In the genomic region with DNA sequence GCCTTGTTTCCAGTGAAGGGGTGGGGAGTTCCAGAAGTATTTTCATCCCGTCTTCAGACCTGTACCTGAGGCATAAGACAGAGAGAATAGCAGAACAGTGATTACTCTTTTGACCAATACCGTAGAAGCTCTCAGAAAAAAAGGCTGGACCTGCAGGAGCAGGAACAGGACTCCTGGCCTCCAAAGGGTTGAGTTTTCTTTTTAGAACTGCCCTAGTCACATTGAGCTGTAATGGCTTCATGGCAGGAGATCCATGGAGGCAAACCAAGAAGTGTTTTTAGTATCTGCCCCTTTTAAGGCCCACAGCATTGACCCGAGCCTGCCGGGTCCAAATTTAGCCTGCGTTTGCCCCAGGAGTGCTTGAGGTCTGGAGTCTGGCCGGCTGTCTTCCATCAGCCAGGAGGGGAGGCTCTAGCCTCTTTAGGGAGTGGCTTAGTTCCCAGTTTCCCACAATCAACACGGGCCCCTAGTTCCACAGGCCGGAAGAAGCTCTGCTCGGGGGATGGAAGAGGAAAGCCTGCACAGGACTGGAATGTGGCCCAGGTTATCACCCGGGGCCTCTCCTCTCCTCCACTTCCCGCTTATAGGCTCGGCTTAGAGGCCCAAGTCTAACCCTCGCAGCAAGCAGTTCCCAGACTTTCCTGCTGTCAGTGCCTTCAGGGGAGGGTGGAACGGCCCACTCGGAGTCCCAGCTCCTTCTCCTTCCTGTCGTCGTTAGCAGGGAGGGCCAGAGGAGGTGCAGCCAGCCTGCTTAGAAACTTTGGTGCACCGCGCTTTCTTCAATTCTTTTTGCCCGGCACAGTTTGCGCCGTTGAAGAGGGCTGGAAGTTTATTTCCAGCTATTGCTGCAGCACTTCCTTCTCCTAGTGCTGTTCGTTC, we compare ENCODE assay signal across 9 cellular contexts.
DNase-seq lines count a peak whose midpoint lies in the region; ATAC-seq and TF ChIP-seq lines count a peak whose summit lies in the region.
"Had no signal": no experiment of that assay in that cellular context is flagged by ENCODE, and none has a peak within 500 bp of the region (broad histone marks: within the 10 kb centered on the region; RNA-seq: fewer than 3 reads in every experiment).

No MANE protein-coding gene starts in this region.

- H3K27me3 Mint-ChIP-seq in naive thymus-derived CD8-positive, alpha-beta T cell = peaks cover 0 to 4% (median 0%) of the 10 kb centered on the region in 5 donors

- H3K36me3 ChIP-seq in Panc1 (ENCODE audit: control insufficient read depth, insufficient read depth, low read length) = no peaks in the 10 kb centered on the region

- peak overlapping the region; percentile 88 for H3K27ac ChIP-seq in AG04450 (ENCODE audit: low read depth, low read length)
- H3K27ac ChIP-seq in Panc1 (ENCODE audit: low read length) = peak overlapping the region; percentile 77

- no TSS peak for BruUV-seq in Panc1 (replicated peaks; lab: Mats Ljungman, UMichigan)

- peak overlapping the region in 9 of 10 donors; percentile 20 to 82 (median 78) for H3K27ac Mint-ChIP-seq in naive thymus-derived CD8-positive, alpha-beta T cell

- H3K4me3 ChIP-seq in AG04450 (ENCODE audit: low read depth, low read length) (peak overlapping the region; percentile 46), Panc1 (ENCODE audit: low read depth in 2 of 2, low read length in 2 of 2) (peak overlapping the region; percentile 40 to 66)

- CTCF ChIA-PET in AG04450 (lab: Charles Lee) (interaction anchor here (0.9 to 2.6 kb wide), 3 partner anchors 22 to 25 kb away, joined by 3 to 9 read pairs (median 5); no protein-coding TSS in a partner anchor), Panc1 (lab: Charles Lee) (no interaction called here)

- H3K4me1 ChIP-seq in Panc1 (ENCODE audit: control insufficient read depth, insufficient read depth, low read length) = peaks cover 5% of the 10 kb centered on the region; the same call in 1 of the 2 replicates

- peak overlapping the region in 8 of 10 donors; percentile 52 to 68 (median 64) for H3K4me3 Mint-ChIP-seq in naive thymus-derived CD8-positive, alpha-beta T cell

- DNase-seq in AG04450 (ENCODE audit: low read depth, low spot score) (no peak), Panc1 (ENCODE audit: low read depth, low spot score) (no peak), fibroblast of peridontal ligament (ENCODE audit: extremely low read depth) (peak; percentile 83), DMS79 treated with DMSO at 0.1 percent for 48 hours (lab: John Stamatoyannopoulos, UW) (no peak), NK-92 (lab: John Stamatoyannopoulos, UW; ENCODE audit: unreplicated experiment) (no peak), NCI-H748 treated with DMSO at 0.1 percent for 48 hours (lab: John Stamatoyannopoulos, UW) (no peak)
- no peak for DNase-seq in naive thymus-derived CD8-positive, alpha-beta T cell
- DNase-seq: activated CD8-positive, alpha-beta memory T cell treated with anti-CD3 and anti-CD28 coated beads, Interleukin-2, amount 50 U/mL, for 48 hours had no signal

- peaks cover 14 to 76% (median 19%) of the 10 kb centered on the region in 4 donors for H3K4me1 Mint-ChIP-seq in naive thymus-derived CD8-positive, alpha-beta T cell

- H3K9me3 Mint-ChIP-seq in naive thymus-derived CD8-positive, alpha-beta T cell = no peaks in the 10 kb centered on the region

- H3K36me3 Mint-ChIP-seq in naive thymus-derived CD8-positive, alpha-beta T cell = no peaks in the 10 kb centered on the region

- H3K27me3 ChIP-seq in AG04450 (ENCODE audit: control insufficient read depth, insufficient read depth, low read length) (no peaks in the 10 kb centered on the region), Panc1 (ENCODE audit: control insufficient read depth, insufficient read depth, low read length) (no peaks in the 10 kb centered on the region)

- H3K9me3 ChIP-seq in AG04450 (ENCODE audit: control insufficient read depth, insufficient read depth, low read length) (no peaks in the 10 kb centered on the region), Panc1 (ENCODE audit: control insufficient read depth, insufficient read depth, low read depth, low read length) (no peaks in the 10 kb centered on the region)

- POLR2A ChIA-PET in AG04450 (lab: Yijun Ruan, JAX) = interaction anchor here (1.2 to 1.6 kb wide), 2 partner anchors 12 to 22 kb away, joined by 5 read pairs; no protein-coding TSS in a partner anchor
- POLR2A ChIA-PET in Panc1 (lab: Charles Lee) = no interaction called here
- POLR2A ChIA-PET in naive thymus-derived CD8-positive, alpha-beta T cell (lab: Charles Lee) = interaction anchor here (1.4 kb wide), 1 partner anchor 15 kb away, joined by 3 read pairs; no protein-coding TSS in a partner anchor

- in situ Hi-C loops in Panc1 (cut with HindIII; ENCODE audit: low pct_unique_long_range_greater_than_20kb, low sequenced_read_pairs) = no loop called here

- TF ChIP-seq CTCF in AG04450 (IDR thresholded peaks at IDR 0.05; ENCODE audit: low read depth, low read length) (no peak), Panc1 (IDR thresholded peaks at IDR 0.05) (no peak)

- ATAC-seq in Panc1 (peak; percentile 85), HG02970 (IDR thresholded peaks at IDR 0.05; ENCODE audit: low FRiP score, unreplicated experiment) (no peak)
- no peak for ATAC-seq in naive thymus-derived CD8-positive, alpha-beta T cell

- intact Hi-C loops in Panc1 (cut with micrococcal nuclease; ENCODE audit: unreplicated experiment) = no loop called here
